Comparison of ENCODE assay signal across 16 cellular contexts in genomic region chr10:29857843-29858242, GRCh38.
A peak's percentile ranks its signal among the peaks of the same experiment; 100 is the strongest.
DNase-seq lines count a peak whose midpoint lies in the region; ATAC-seq, FAIRE-seq and TF ChIP-seq lines count a peak whose summit lies in the region.
"Had no signal": no experiment of that assay in that cellular context is flagged by ENCODE, and none has a peak within 500 bp of the region (broad histone marks: within the 10 kb centered on the region; RNA-seq: fewer than 3 reads in every experiment).

No MANE protein-coding gene starts in this region.

- no peaks in the 10 kb centered on the region for H3K9me1 ChIP-seq in keratinocyte (ENCODE audit: control insufficient read depth, extremely low read depth, insufficient read depth, low read length)

- FAIRE-seq in keratinocyte (lab: Jason Lieb, UNC): peak; percentile 32

- no peak for TF ChIP-seq CTCF in ascending aorta (IDR thresholded peaks at IDR 0.05)
- TF ChIP-seq CTCF in keratinocyte (optimal IDR thresholded peaks at IDR 0.05 in 1 of 3, IDR thresholded peaks at IDR 0.05 in 1 of 3, conservative IDR thresholded peaks at IDR 0.05 in 1 of 3; ENCODE audit: extremely low read depth in 1 of 3, insufficient read depth in 2 of 3, low read length in 3 of 3): no peak
- no peak for TF ChIP-seq CTCF in sigmoid colon (IDR thresholded peaks at IDR 0.05)

- no peaks in the 10 kb centered on the region for H4K20me1 ChIP-seq in BLaER1 treated with 17β-estradiol and CSF1 and Interleukin-3, amounts not matched to agents 10 nM and 100 nM
- H4K20me1 ChIP-seq in keratinocyte (ENCODE audit: control insufficient read depth, extremely low read depth, insufficient read depth, low read length): no peaks in the 10 kb centered on the region

- H3K27ac Mint-ChIP-seq in stimulated activated naive CD8-positive, alpha-beta T cell treated with anti-CD3 and anti-CD28 coated beads, Interleukin-15, amount 100 ng/mL, for 72 hours: no peak overlapping the region
- H3K27ac Mint-ChIP-seq: activated CD4-positive, alpha-beta T cell treated with anti-CD3 and anti-CD28 coated beads for 36 hours; CD4-positive, CD25-positive, alpha-beta regulatory T cell had no signal

- H3K27ac ChIP-seq in BLaER1 treated with 17β-estradiol and CSF1 and Interleukin-3, amounts not matched to agents 10 nM and 100 nM: peak overlapping the region in 5 of 11 experiments; percentile 17 to 53 (median 48); a peak in 6 of 22 replicates
- H3K27ac ChIP-seq in ascending aorta: peak overlapping the region; percentile 66 to 68
- H3K27ac ChIP-seq in keratinocyte (ENCODE audit: control insufficient read depth, insufficient read depth, low read length): no peak overlapping the region
- H3K27ac ChIP-seq in sigmoid colon: peak overlapping the region; percentile 72 to 83 (median 77)

- no peaks in the 10 kb centered on the region for H3K4me1 Mint-ChIP-seq in stimulated activated naive CD8-positive, alpha-beta T cell treated with anti-CD3 and anti-CD28 coated beads, Interleukin-15, amount 100 ng/mL, for 72 hours
- H3K4me1 Mint-ChIP-seq: activated CD4-positive, alpha-beta T cell treated with anti-CD3 and anti-CD28 coated beads for 36 hours had no signal

- H3K79me2 ChIP-seq in keratinocyte (ENCODE audit: control insufficient read depth, insufficient read depth, low read length): no peaks in the 10 kb centered on the region

- TF ChIP-seq POLR2A in sigmoid colon (IDR thresholded peaks at IDR 0.05): no peak

- H3K9me3 Mint-ChIP-seq in stimulated activated naive CD8-positive, alpha-beta T cell treated with anti-CD3 and anti-CD28 coated beads, Interleukin-15, amount 100 ng/mL, for 72 hours: no peaks in the 10 kb centered on the region

- no peak for DNase-seq in ascending aorta (ENCODE audit: low spot score in 2 of 2)
- no peak for DNase-seq in keratinocyte (ENCODE audit: low read depth, low spot score)
- DNase-seq in sigmoid colon: no peak
- DNase-seq in NCI-H82 treated with DMSO at 0.1 percent for 48 hours (lab: John Stamatoyannopoulos, UW; ENCODE audit: unreplicated experiment): no peak
- no peak for DNase-seq in stimulated activated naive CD8-positive, alpha-beta T cell treated with anti-CD3 and anti-CD28 coated beads, Interleukin-15, amount 100 ng/mL, for 72 hours
- DNase-seq in activated CD8-positive, alpha-beta memory T cell treated with anti-CD3 and anti-CD28 coated beads for 24 hours: no peak
- DNase-seq: CD4-positive, CD25-positive, alpha-beta regulatory T cell; central memory CD4-positive, alpha-beta T cell; effector CD4-positive, alpha-beta T cell; NCI-H1417; NCI-H748 treated with DMSO at 0.1 percent for 48 hours; occipital lobe had no signal

- intact Hi-C loops in ascending aorta (cut with DNase I) (loop anchor here (1.0 to 5.0 kb wide), 5 partner anchors 39 to 144 kb away; no protein-coding TSS in a partner anchor), sigmoid colon (cut with DNase I) (loop anchor here (1.0 to 5.0 kb wide), 2 partner anchors 122 to 221 kb away; no protein-coding TSS in a partner anchor)

- H3K27me3 Mint-ChIP-seq in stimulated activated naive CD8-positive, alpha-beta T cell treated with anti-CD3 and anti-CD28 coated beads, Interleukin-15, amount 100 ng/mL, for 72 hours: peaks cover 11% of the 10 kb centered on the region

- peak overlapping the region; percentile 46 to 75 (median 64); a peak in 21 of 22 replicates for H3K4me2 ChIP-seq in BLaER1 treated with 17β-estradiol and CSF1 and Interleukin-3, amounts not matched to agents 10 nM and 100 nM
- H3K4me2 ChIP-seq in keratinocyte (ENCODE audit: control insufficient read depth, extremely low read depth, insufficient read depth, low read depth, low read length): no peak overlapping the region

- dilution Hi-C loops in keratinocyte (cut with MboI; ENCODE audit: extremely low pct_ligation_motif_present, low sequenced_read_pairs): no loop called here

- H3K4me1 ChIP-seq in BLaER1 treated with 17β-estradiol and CSF1 and Interleukin-3, amounts not matched to agents 10 nM and 100 nM: peaks cover 6 to 35% (median 27%) of the 10 kb centered on the region in 10 experiments; a peak in 18 of 20 replicates
- H3K4me1 ChIP-seq in ascending aorta (peaks cover 9 to 15% of the 10 kb centered on the region in 2 donors), keratinocyte (ENCODE audit: control insufficient read depth, extremely low read depth, insufficient read depth, low read length) (peaks cover 52% of the 10 kb centered on the region), sigmoid colon (peaks cover 0 to 61% (median 38%) of the 10 kb centered on the region in 4 donors)

- TF ChIP-seq EP300 in sigmoid colon (IDR thresholded peaks at IDR 0.05): no peak

- no peaks in the 10 kb centered on the region for H3K9me3 ChIP-seq in BLaER1 treated with 17β-estradiol and CSF1 and Interleukin-3, amounts not matched to agents 10 nM and 100 nM (replicated peaks in 1 of 11)
- no peaks in the 10 kb centered on the region for H3K9me3 ChIP-seq in ascending aorta
- no peaks in the 10 kb centered on the region for H3K9me3 ChIP-seq in keratinocyte (ENCODE audit: control insufficient read depth, low read depth, low read length)
- no peaks in the 10 kb centered on the region for H3K9me3 ChIP-seq in sigmoid colon

- 92 to 97% methylated on average over 2 of the region's 2 CpGs for WGBS in sigmoid colon, 2 donors

- no peaks in the 10 kb centered on the region for H3K27me3 ChIP-seq in BLaER1 treated with 17β-estradiol and CSF1 and Interleukin-3, amounts not matched to agents 10 nM and 100 nM
- H3K27me3 ChIP-seq in ascending aorta (no peaks in the 10 kb centered on the region), keratinocyte (ENCODE audit: control insufficient read depth, extremely low read depth, insufficient read depth, low read length) (no peaks in the 10 kb centered on the region), sigmoid colon (no peaks in the 10 kb centered on the region)

- no peak overlapping the region for H3K4me3 Mint-ChIP-seq in stimulated activated naive CD8-positive, alpha-beta T cell treated with anti-CD3 and anti-CD28 coated beads, Interleukin-15, amount 100 ng/mL, for 72 hours
- H3K4me3 Mint-ChIP-seq: activated CD4-positive, alpha-beta T cell treated with anti-CD3 and anti-CD28 coated beads for 36 hours; CD4-positive, CD25-positive, alpha-beta regulatory T cell had no signal

- no peaks in the 10 kb centered on the region for H3K36me3 ChIP-seq in BLaER1 treated with 17β-estradiol and CSF1 and Interleukin-3, amounts not matched to agents 10 nM and 100 nM
- no peaks in the 10 kb centered on the region for H3K36me3 ChIP-seq in ascending aorta
- no peaks in the 10 kb centered on the region for H3K36me3 ChIP-seq in keratinocyte (ENCODE audit: control insufficient read depth in 2 of 2, extremely low read depth in 1 of 2, insufficient read depth in 2 of 2, low read length in 2 of 2)
- no peaks in the 10 kb centered on the region for H3K36me3 ChIP-seq in sigmoid colon

- ATAC-seq in stimulated activated naive CD8-positive, alpha-beta T cell treated with anti-CD3 and anti-CD28 coated beads, Interleukin-15, amount 100 ng/mL, for 72 hours: no peak
- ATAC-seq in HG02798 (IDR thresholded peaks at IDR 0.05; ENCODE audit: poor library complexity, unreplicated experiment): no peak
- ATAC-seq: activated CD4-positive, alpha-beta T cell treated with anti-CD3 and anti-CD28 coated beads for 36 hours had no signal

- no peak overlapping the region for H3K4me3 ChIP-seq in BLaER1 treated with 17β-estradiol and CSF1 and Interleukin-3, amounts not matched to agents 10 nM and 100 nM
- no peak overlapping the region for H3K4me3 ChIP-seq in ascending aorta
- no peak overlapping the region for H3K4me3 ChIP-seq in keratinocyte (ENCODE audit: control insufficient read depth in 2 of 3, extremely low read depth in 1 of 3, insufficient read depth in 2 of 3, low read depth in 1 of 3, low read length in 3 of 3)
- peak overlapping the region in 1 of 4 donors; percentile 8 for H3K4me3 ChIP-seq in sigmoid colon
- H3K4me3 ChIP-seq: skin epidermis had no signal

- no peak overlapping the region for H2AFZ ChIP-seq in keratinocyte (ENCODE audit: control insufficient read depth, low read length)

- H3K9ac ChIP-seq in BLaER1 treated with 17β-estradiol and CSF1 and Interleukin-3, amounts not matched to agents 10 nM and 100 nM: peak overlapping the region in 3 of 11 experiments; percentile 2 to 25 (median 12); a peak in 3 of 22 replicates
- no peak overlapping the region for H3K9ac ChIP-seq in keratinocyte (ENCODE audit: control insufficient read depth, extremely low read depth, insufficient read depth, low read length)
